Comparison of ENCODE assay signal across 26 cellular contexts in genomic region chr9:37924538-37924937, GRCh38.
"Had no signal": no experiment of that assay in that cellular context is flagged by ENCODE, and none has a peak within 500 bp of the region (broad histone marks: within the 10 kb centered on the region; RNA-seq: fewer than 3 reads in every experiment).

No MANE protein-coding gene starts in this region.

- H3K4me2 ChIP-seq: hepatocyte had no signal

- H3K27ac ChIP-seq: epithelial cell of prostate, foreskin keratinocyte, gastroesophageal sphincter, heart left ventricle, hepatocyte, ovary, right lobe of liver, suprapubic skin, transverse colon, vagina had no signal

- H3K4me3 ChIP-seq: gastroesophageal sphincter, heart left ventricle, hepatocyte, left lung, mucosa of descending colon, ovary, right lobe of liver, suprapubic skin, transverse colon, vagina had no signal

- H3K9me3 ChIP-seq: gastroesophageal sphincter, heart left ventricle, left lung, mucosa of descending colon, ovary, right lobe of liver, suprapubic skin, transverse colon, vagina had no signal

- H3K27ac Mint-ChIP-seq: effector memory CD8-positive, alpha-beta T cell; mesothelial cell of epicardium; naive B cell; natural killer cell treated with Interleukin-12 subunit alpha and Interleukin-12 subunit beta and Interleukin-15 and Interleukin-18, amount 100 ng/mL, for 72 hours; stimulated activated naive CD8-positive, alpha-beta T cell treated with anti-CD3 and anti-CD28 coated beads, Interleukin-15, amount 100 ng/mL, for 72 hours had no signal

- H3K27me3 Mint-ChIP-seq: natural killer cell treated with Interleukin-12 subunit alpha and Interleukin-12 subunit beta and Interleukin-15 and Interleukin-18, amount 100 ng/mL, for 72 hours; progenitor cell of endocrine pancreas; stimulated activated naive CD8-positive, alpha-beta T cell treated with anti-CD3 and anti-CD28 coated beads, Interleukin-15, amount 100 ng/mL, for 72 hours had no signal

- H2AFZ ChIP-seq: hepatocyte had no signal

- ATAC-seq: effector memory CD8-positive, alpha-beta T cell; foreskin keratinocyte; gastroesophageal sphincter; heart left ventricle; left lung; mucosa of descending colon; natural killer cell treated with Interleukin-12 subunit alpha and Interleukin-12 subunit beta and Interleukin-15 and Interleukin-18, amount 100 ng/mL, for 72 hours; right lobe of liver; stimulated activated naive CD8-positive, alpha-beta T cell treated with anti-CD3 and anti-CD28 coated beads, Interleukin-15, amount 100 ng/mL, for 72 hours had no signal

- H3K36me3 Mint-ChIP-seq: naive B cell; natural killer cell treated with Interleukin-12 subunit alpha and Interleukin-12 subunit beta and Interleukin-15 and Interleukin-18, amount 100 ng/mL, for 72 hours had no signal

- H3K9me3 Mint-ChIP-seq: effector memory CD8-positive, alpha-beta T cell; mesothelial cell of epicardium; naive B cell; natural killer cell treated with Interleukin-12 subunit alpha and Interleukin-12 subunit beta and Interleukin-15 and Interleukin-18, amount 100 ng/mL, for 72 hours; stimulated activated naive CD8-positive, alpha-beta T cell treated with anti-CD3 and anti-CD28 coated beads, Interleukin-15, amount 100 ng/mL, for 72 hours had no signal

- DNase-seq: cerebellar nuclear complex; dermis blood vessel endothelial cell; effector memory CD8-positive, alpha-beta T cell; foreskin keratinocyte; kidney; mesenchymal stem cell; mucosa of descending colon; naive B cell; nucleus accumbens; stimulated activated CD4-positive, alpha-beta T cell treated with anti-CD3 and anti-CD28 coated beads, Interleukin-15, amount 100 ng/mL, for 24 hours; stimulated activated CD4-positive, alpha-beta T cell treated with anti-CD3 and anti-CD28 coated beads, Interleukin-2, amount 100 ng/mL, for 48 hours; stimulated activated naive CD4-positive, alpha-beta T cell; stimulated activated naive CD8-positive, alpha-beta T cell treated with anti-CD3 and anti-CD28 coated beads, Interleukin-15, amount 100 ng/mL, for 72 hours; transverse colon had no signal

- H3K4me3 Mint-ChIP-seq: effector memory CD8-positive, alpha-beta T cell; mesothelial cell of epicardium; naive B cell; natural killer cell treated with Interleukin-12 subunit alpha and Interleukin-12 subunit beta and Interleukin-15 and Interleukin-18, amount 100 ng/mL, for 72 hours; stimulated activated naive CD8-positive, alpha-beta T cell treated with anti-CD3 and anti-CD28 coated beads, Interleukin-15, amount 100 ng/mL, for 72 hours had no signal

- H3K27me3 ChIP-seq: foreskin keratinocyte, gastroesophageal sphincter, heart left ventricle, hepatocyte, left lung, ovary, right lobe of liver, suprapubic skin, transverse colon, vagina had no signal

- H3K36me3 ChIP-seq: ovary, suprapubic skin, transverse colon, vagina had no signal

- H3K4me1 ChIP-seq: transverse colon had no signal

- H3K4me1 Mint-ChIP-seq: naive B cell had no signal
